ENCODE assay signal across 11 cellular contexts in genomic region chr3:52495777-52496602, GRCh38. TPM values are rescaled to one million over a fixed set of nuclear protein-coding genes. Genes with fewer than 3 reads are reported as not detected.
DNase-seq lines count a peak whose midpoint lies in the region; FAIRE-seq and TF ChIP-seq lines count a peak whose summit lies in the region.
"Had no signal": no experiment of that assay in that cellular context is flagged by ENCODE, and none has a peak within 500 bp of the region (broad histone marks: within the 10 kb centered on the region; RNA-seq: fewer than 3 reads in every experiment).

No MANE protein-coding gene starts in this region.

- peak; percentile 13 for DNase-seq in HS-5 (ENCODE audit: low read depth)
- peak; percentile 51 for DNase-seq in bronchial epithelial cell (ENCODE audit: low read depth)
- DNase-seq in hepatic stellate cell (ENCODE audit: low spot score): peak; percentile 61
- no peak for DNase-seq in T-helper 2 cell
- DNase-seq in central memory CD4-positive, alpha-beta T cell: no peak
- no peak for DNase-seq in NCI-H774 (lab: John Stamatoyannopoulos, UW)
- DNase-seq in foreskin melanocyte: no peak
- DNase-seq: anterior cingulate cortex; naive thymus-derived CD8-positive, alpha-beta T cell; NCI-H526 had no signal

- no peak overlapping the region for H3K4me3 ChIP-seq in bronchial epithelial cell (ENCODE audit: low read depth, low read length)
- H3K4me3 ChIP-seq in subcutaneous abdominal adipose tissue (ENCODE audit: low read depth in 1 of 5, low read length in 5 of 5): peak overlapping the region; percentile 46 to 69 (median 63)

- no peaks in the 10 kb centered on the region for H3K27me3 ChIP-seq in bronchial epithelial cell (ENCODE audit: control insufficient read depth, insufficient read depth, low read length)
- H3K27me3 ChIP-seq in subcutaneous abdominal adipose tissue (ENCODE audit: control insufficient read depth in 5 of 5, insufficient read depth in 4 of 5, low read length in 5 of 5): no peaks in the 10 kb centered on the region

- H3K9me3 ChIP-seq in subcutaneous abdominal adipose tissue (ENCODE audit: control insufficient read depth in 5 of 5, low read length in 5 of 5): no peaks in the 10 kb centered on the region

- peaks cover 10 to 91% (median 71%) of the 10 kb centered on the region in 5 donors for H3K4me1 ChIP-seq in subcutaneous abdominal adipose tissue (ENCODE audit: control insufficient read depth in 5 of 5, insufficient read depth in 5 of 5, low read length in 5 of 5)

- no peak for TF ChIP-seq CTCF in bronchial epithelial cell (IDR thresholded peaks at IDR 0.05; ENCODE audit: insufficient read depth, low read length, severe bottlenecking)

- peak overlapping the region; percentile 78 for H3K27ac ChIP-seq in subcutaneous abdominal adipose tissue (ENCODE audit: low read depth, low read length)

- FAIRE-seq in bronchial epithelial cell (lab: Jason Lieb, UNC): no peak

- H3K9ac ChIP-seq in subcutaneous abdominal adipose tissue (ENCODE audit: low read length in 5 of 5): peak overlapping the region in 4 of 5 donors; percentile 29 to 83 (median 72)

- H3K36me3 ChIP-seq in bronchial epithelial cell (ENCODE audit: control insufficient read depth, insufficient read depth, low read length): peaks cover 8% of the 10 kb centered on the region
- H3K36me3 ChIP-seq in subcutaneous abdominal adipose tissue (ENCODE audit: control insufficient read depth in 5 of 5, insufficient read depth in 5 of 5, low read length in 5 of 5): peaks cover 0 to 27% (median 22%) of the 10 kb centered on the region in 5 donors

RNA-seq across cellular contexts. Expression of gene STAB1, which starts 0.9 kb away (rescaled TPM):
- total RNA-seq in bronchial epithelial cell: under 0.01 and 0.13 TPM in 2 replicates

RNA-seq across cellular contexts. Expression of gene NT5DC2, which starts 37.7 kb away (rescaled TPM):
- total RNA-seq in bronchial epithelial cell: 29.7 and 35.5 TPM in 2 replicates

RNA-seq across cellular contexts. Expression of gene UQCC5, which starts 40.4 kb away (rescaled TPM):
- total RNA-seq in bronchial epithelial cell: 0.79 and 5.6 TPM in 2 replicates

RNA-seq across cellular contexts. Expression of gene NISCH, which starts 40.6 kb away (rescaled TPM):
- total RNA-seq in bronchial epithelial cell: 30.5 and 42.9 TPM in 2 replicates

RNA-seq across cellular contexts. Expression of gene TNNC1, which starts 42.1 kb away (rescaled TPM):
- 0.26 and 1.2 TPM in 2 replicates for total RNA-seq in bronchial epithelial cell

Comparison
In these comparisons a context has a peak if more than half of its experiments do, and no peak if none do; other contexts are left out.
1. DNase-seq: peak in HS-5 (single experiment), bronchial epithelial cell (single experiment) and hepatic stellate cell (single experiment); none in T-helper 2 cell (0 of 5), central memory CD4-positive, alpha-beta T cell (single experiment), NCI-H774 (single experiment) and foreskin melanocyte (single experiment).